28 cellular contexts compared by ENCODE assay signal in genomic region chr1:108568589-108568988, GRCh38.
"Had no signal": no experiment of that assay in that cellular context is flagged by ENCODE, and none has a peak within 500 bp of the region (broad histone marks: within the 10 kb centered on the region; RNA-seq: fewer than 3 reads in every experiment).

No MANE protein-coding gene starts in this region.

- H3K36me3 Mint-ChIP-seq: activated naive CD4-positive, alpha-beta T cell treated with anti-CD3 and anti-CD28 coated beads, Interleukin-2, amount 10 ng/mL, durations not matched to agents 7 days and 5 days; activated naive CD8-positive, alpha-beta T cell treated with anti-CD3 and anti-CD28 coated beads for 36 hours; WTC11 had no signal

- H3K9me3 Mint-ChIP-seq: activated CD4-positive, alpha-beta memory T cell treated with anti-CD3 and anti-CD28 coated beads, Interleukin-2, amount 10 ng/mL, durations not matched to agents 7 days and 5 days; activated CD4-positive, alpha-beta T cell treated with anti-CD3 and anti-CD28 coated beads, Interleukin-2, amount 10 ng/mL, durations not matched to agents 7 days and 5 days; activated naive CD8-positive, alpha-beta T cell treated with anti-CD3 and anti-CD28 coated beads for 36 hours; activated naive CD8-positive, alpha-beta T cell treated with anti-CD3 and anti-CD28 coated beads, Interleukin-2, amount 50 U/mL, for 24 hours; activated T-cell treated with anti-CD3 and anti-CD28 coated beads, Interleukin-2, amount 50 U/mL, for 24 hours; activated T-cell treated with anti-CD3 and anti-CD28 coated beads, Interleukin-2, amount 50 U/mL, for 72 hours; endodermal cell; WTC11 had no signal

- H3K27ac Mint-ChIP-seq: activated CD4-positive, alpha-beta memory T cell treated with anti-CD3 and anti-CD28 coated beads, Interleukin-2, amount 10 ng/mL, durations not matched to agents 7 days and 5 days; activated CD4-positive, alpha-beta T cell treated with anti-CD3 and anti-CD28 coated beads, Interleukin-2, amount 10 ng/mL, durations not matched to agents 7 days and 5 days; activated naive CD4-positive, alpha-beta T cell treated with anti-CD3 and anti-CD28 coated beads, Interleukin-2, amount 10 ng/mL, durations not matched to agents 7 days and 5 days; activated naive CD8-positive, alpha-beta T cell treated with anti-CD3 and anti-CD28 coated beads for 36 hours; activated naive CD8-positive, alpha-beta T cell treated with anti-CD3 and anti-CD28 coated beads, Interleukin-2, amount 50 U/mL, for 24 hours; activated T-cell treated with anti-CD3 and anti-CD28 coated beads, Interleukin-2, amount 50 U/mL, for 24 hours; activated T-cell treated with anti-CD3 and anti-CD28 coated beads, Interleukin-2, amount 50 U/mL, for 72 hours; endodermal cell; WTC11 had no signal

- H3K27me3 Mint-ChIP-seq: activated CD4-positive, alpha-beta memory T cell treated with anti-CD3 and anti-CD28 coated beads, Interleukin-2, amount 10 ng/mL, durations not matched to agents 7 days and 5 days; activated CD4-positive, alpha-beta T cell treated with anti-CD3 and anti-CD28 coated beads, Interleukin-2, amount 10 ng/mL, durations not matched to agents 7 days and 5 days; activated naive CD4-positive, alpha-beta T cell treated with anti-CD3 and anti-CD28 coated beads, Interleukin-2, amount 10 ng/mL, durations not matched to agents 7 days and 5 days; activated naive CD8-positive, alpha-beta T cell treated with anti-CD3 and anti-CD28 coated beads for 36 hours; activated naive CD8-positive, alpha-beta T cell treated with anti-CD3 and anti-CD28 coated beads, Interleukin-2, amount 50 U/mL, for 24 hours; activated T-cell treated with anti-CD3 and anti-CD28 coated beads, Interleukin-2, amount 50 U/mL, for 24 hours had no signal

- H3K9me3 ChIP-seq: adrenal gland, body of pancreas had no signal

- H3K27me3 ChIP-seq: adrenal gland, body of pancreas had no signal

- H3K4me3 Mint-ChIP-seq: activated CD4-positive, alpha-beta memory T cell treated with anti-CD3 and anti-CD28 coated beads, Interleukin-2, amount 10 ng/mL, durations not matched to agents 7 days and 5 days; activated CD4-positive, alpha-beta T cell treated with anti-CD3 and anti-CD28 coated beads, Interleukin-2, amount 10 ng/mL, durations not matched to agents 7 days and 5 days; activated naive CD4-positive, alpha-beta T cell treated with anti-CD3 and anti-CD28 coated beads, Interleukin-2, amount 10 ng/mL, durations not matched to agents 7 days and 5 days; activated naive CD8-positive, alpha-beta T cell treated with anti-CD3 and anti-CD28 coated beads for 36 hours; activated naive CD8-positive, alpha-beta T cell treated with anti-CD3 and anti-CD28 coated beads, Interleukin-2, amount 50 U/mL, for 24 hours; activated T-cell treated with anti-CD3 and anti-CD28 coated beads, Interleukin-2, amount 50 U/mL, for 24 hours; activated T-cell treated with anti-CD3 and anti-CD28 coated beads, Interleukin-2, amount 50 U/mL, for 72 hours; endodermal cell; WTC11 had no signal

- H3K36me3 ChIP-seq: adrenal gland had no signal

- DNase-seq: activated CD4-positive, alpha-beta memory T cell treated with anti-CD3 and anti-CD28 coated beads, Interleukin-2, amount 10 ng/mL, durations not matched to agents 7 days and 5 days; activated CD4-positive, alpha-beta T cell treated with anti-CD3 and anti-CD28 coated beads for 1 hour; activated CD4-positive, alpha-beta T cell treated with anti-CD3 and anti-CD28 coated beads for 4 hours; activated CD4-positive, alpha-beta T cell treated with anti-CD3 and anti-CD28 coated beads, Interleukin-2, amount 10 ng/mL, durations not matched to agents 7 days and 5 days; activated CD4-positive, alpha-beta T cell treated with anti-CD3 and anti-CD28 coated beads, Interleukin-2, amount 50 U/mL, for 4 hours; activated CD8-positive, alpha-beta memory T cell treated with anti-CD3 and anti-CD28 coated beads, Interleukin-2, amount 50 U/mL, for 48 hours; activated gamma-delta T cell; activated naive CD4-positive, alpha-beta T cell; activated naive CD4-positive, alpha-beta T cell treated with anti-CD3 and anti-CD28 coated beads, Interleukin-2, amount 10 ng/mL, durations not matched to agents 7 days and 5 days; activated naive CD8-positive, alpha-beta T cell treated with anti-CD3 and anti-CD28 coated beads for 36 hours; activated naive CD8-positive, alpha-beta T cell treated with anti-CD3 and anti-CD28 coated beads, Interleukin-2, amount 50 U/mL, for 24 hours; activated T-cell treated with anti-CD3 and anti-CD28 coated beads for 4 hours; activated T-cell treated with anti-CD3 and anti-CD28 coated beads, Interleukin-2, amount 50 U/mL, for 24 hours; activated T-cell treated with anti-CD3 and anti-CD28 coated beads, Interleukin-2, amount 50 U/mL, for 72 hours; adrenal gland; amygdala; aorta; body of pancreas; caudate nucleus; cortex of kidney; effector CD8-positive, alpha-beta T cell; endodermal cell; foreskin fibroblast; T-helper 1 cell; T-helper 2 cell had no signal

- H3K4me3 ChIP-seq: adrenal gland, body of pancreas had no signal

- H3K27ac ChIP-seq: adrenal gland, body of pancreas, VCaP had no signal

- ATAC-seq: activated naive CD8-positive, alpha-beta T cell treated with anti-CD3 and anti-CD28 coated beads, Interleukin-2, amount 50 U/mL, for 24 hours; activated T-cell treated with anti-CD3 and anti-CD28 coated beads, Interleukin-2, amount 50 U/mL, for 72 hours; body of pancreas; esophagus mucosa; WTC11 had no signal

- H3K4me1 ChIP-seq: adrenal gland, body of pancreas had no signal
